ENCODE assay signal across 13 cellular contexts in the genomic region with DNA sequence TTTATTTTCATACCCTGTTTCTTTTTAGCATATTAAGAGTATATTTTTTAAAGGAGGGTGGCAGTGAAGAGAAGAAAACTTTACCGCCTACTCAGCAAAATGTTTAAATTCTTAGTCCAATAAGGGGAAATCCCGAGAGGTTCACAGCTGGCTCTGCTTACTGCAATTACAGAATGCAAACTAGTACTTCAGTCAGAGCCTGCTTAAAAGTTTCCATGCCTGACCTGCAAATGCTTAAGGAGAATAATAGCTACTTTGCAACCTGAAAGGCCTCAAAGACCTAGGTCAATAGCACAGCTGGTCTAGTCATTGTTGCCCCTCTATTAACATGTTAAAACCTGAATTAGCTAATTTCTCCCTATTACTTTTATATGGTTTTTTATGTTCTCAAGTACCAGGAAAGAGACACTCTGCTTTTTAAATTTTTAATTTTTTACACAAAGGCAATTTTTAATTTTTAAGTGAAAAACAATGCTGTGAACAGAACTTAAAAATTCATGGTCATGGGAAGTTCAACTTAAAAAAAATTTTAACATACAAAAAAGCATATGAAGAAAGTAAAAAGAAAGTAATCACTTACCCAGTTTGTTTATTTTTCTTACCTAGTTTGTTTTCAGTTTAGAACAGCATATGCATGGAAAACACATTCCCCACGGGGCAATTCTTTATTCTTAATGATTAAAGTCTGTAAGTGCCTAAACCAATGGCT.
DNase-seq lines count a peak whose midpoint lies in the region; ATAC-seq and TF ChIP-seq lines count a peak whose summit lies in the region.
"Had no signal": no experiment of that assay in that cellular context is flagged by ENCODE, and none has a peak within 500 bp of the region (broad histone marks: within the 10 kb centered on the region; RNA-seq: fewer than 3 reads in every experiment).

No MANE protein-coding gene starts in this region.

- TF ChIP-seq CTCF in omental fat pad (IDR thresholded peaks at IDR 0.05): no peak

- no peak for DNase-seq in omental fat pad (ENCODE audit: low spot score)
- no peak for DNase-seq in AG08395 (ENCODE audit: low spot score)
- DNase-seq in COLO668 (lab: John Stamatoyannopoulos, UW; ENCODE audit: unreplicated experiment): no peak
- DNase-seq: activated CD4-positive, alpha-beta T cell treated with anti-CD3 and anti-CD28 coated beads, Interleukin-2, amount 10 ng/mL, durations not matched to agents 7 days and 5 days; DMS153; NCI-H2081; SJCRH30; spleen had no signal

- ATAC-seq in GM18867 (IDR thresholded peaks at IDR 0.05; ENCODE audit: unreplicated experiment) (peak; percentile 80), HG03095 (IDR thresholded peaks at IDR 0.05; ENCODE audit: unreplicated experiment) (peak; percentile 67), esophagus mucosa (peak; percentile 52), omental fat pad (ENCODE audit: low FRiP score) (peak; percentile 62), HG03457 (IDR thresholded peaks at IDR 0.05; ENCODE audit: unreplicated experiment) (no peak), HG03175 (IDR thresholded peaks at IDR 0.05; ENCODE audit: unreplicated experiment) (no peak)

Comparison
In these comparisons a context has a peak if more than half of its experiments do, and no peak if none do; other contexts are left out.
1. ATAC-seq: peak in GM18867 (single experiment), HG03095 (single experiment), esophagus mucosa (single experiment) and omental fat pad (single experiment); none in HG03457 (single experiment) and HG03175 (single experiment).